In the genomic region with DNA sequence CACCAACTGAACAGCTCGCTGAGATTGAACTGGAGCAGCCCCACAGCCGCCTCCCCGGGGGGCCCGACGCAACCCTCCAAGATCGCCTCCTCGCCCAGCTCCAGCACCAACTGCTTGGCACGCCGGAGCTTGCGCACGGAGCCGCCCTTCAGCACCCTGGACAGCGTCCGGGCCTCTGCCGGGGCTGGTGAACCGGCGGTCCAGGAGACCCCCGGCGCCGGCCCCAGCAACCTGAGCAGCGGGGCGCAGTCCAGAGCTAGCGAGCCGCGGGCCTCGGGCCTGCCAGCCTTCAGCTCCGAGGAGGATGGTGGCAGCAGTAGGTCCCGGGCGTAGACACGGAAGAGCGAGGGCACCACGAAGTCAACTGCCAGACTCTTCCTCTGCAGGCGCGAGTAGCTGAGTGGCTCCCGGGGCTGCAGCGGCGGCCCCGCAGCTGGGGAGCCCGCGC, we compare ENCODE assay signal across 8 cellular contexts. TPM values are rescaled to one million over a fixed set of nuclear protein-coding genes. Genes with fewer than 3 reads are reported as not detected.
DNase-seq lines count a peak whose midpoint lies in the region; ATAC-seq, FAIRE-seq and TF ChIP-seq lines count a peak whose summit lies in the region.

No MANE protein-coding gene starts in this region.

- no peak overlapping the region for H2AFZ ChIP-seq in HepG2 (ENCODE audit: low read length)

- POLR2A ChIA-PET in HepG2 (lab: Yijun Ruan, JAX): no interaction called here

- peaks cover 0 to 12% of the 10 kb centered on the region in 2 experiments; a peak in 3 of 5 replicates for H3K27me3 ChIP-seq in HepG2 (ENCODE audit: control insufficient read depth in 1 of 2, insufficient read depth in 2 of 2, low read length in 2 of 2)

- H3K9me3 Mint-ChIP-seq in CD14-positive monocyte: peaks cover 0 to 18% (median 10%) of the 10 kb centered on the region in 7 donors

- TF ChIP-seq RAD21 in HepG2 (CRISPR knock-in tag; IDR thresholded peaks at IDR 0.05): no peak

- BruUV-seq in HepG2 (replicated peaks; lab: Mats Ljungman, UMichigan): no TSS peak

- no peaks in the 10 kb centered on the region for H3K79me2 ChIP-seq in HepG2 (ENCODE audit: insufficient read depth, low read length)

- intact Hi-C loops in HepG2 (cut with micrococcal nuclease; ENCODE audit: unreplicated experiment): no loop called here
- intact Hi-C loops in CD14-positive monocyte (cut with micrococcal nuclease): loop anchor here in 1 of 2 donors (10.0 kb wide), 1 partner anchor 155 kb away; no protein-coding TSS in a partner anchor

- TF ChIP-seq POLR2A in HepG2 (IDR thresholded peaks at IDR 0.05; ENCODE audit: insufficient read depth in 1 of 2, low read depth in 2 of 2, low read length in 2 of 2): no peak

- H3K4me3 ChIP-seq in HepG2 (replicated peaks in 1 of 3; ENCODE audit: insufficient read depth in 1 of 3, low read depth in 2 of 3, low read length in 3 of 3): no peak overlapping the region

- WGBS in HepG2 (ENCODE audit: low lambda C conversion rate): 18% methylated on average over 10 of the region's 40 CpGs

- H3K36me3 ChIP-seq in HepG2 (replicated peaks in 1 of 2; ENCODE audit: control insufficient read depth in 1 of 2, insufficient read depth in 2 of 2, low read length in 2 of 2): no peaks in the 10 kb centered on the region

- peak; percentile 12 for DNase-seq in GM19238 (ENCODE audit: insufficient read length, low spot score)
- peak in 4 of 5 donors; percentile 14 to 32 (median 24) for DNase-seq in T-helper 1 cell
- DNase-seq in central memory CD4-positive, alpha-beta T cell: peak; percentile 17
- no peak for DNase-seq in HepG2 (ENCODE audit: low spot score)
- DNase-seq in stimulated activated CD8-positive, alpha-beta memory T cell treated with anti-CD3 and anti-CD28 coated beads, Interleukin-2, amount 100 ng/mL, for 48 hours (ENCODE audit: low read depth in 2 of 2): peak; percentile 30 to 36
- no peak for DNase-seq in NOMO-1 treated with DMSO at 0.1 percent for 48 hours (lab: John Stamatoyannopoulos, UW; ENCODE audit: unreplicated experiment)
- DNase-seq in CD14-positive monocyte (ENCODE audit: low spot score): no peak

- no peak overlapping the region for H3K4me2 ChIP-seq in HepG2 (ENCODE audit: low read depth, low read length)

- ATAC-seq in HepG2 (peak; percentile 56), HG03025 (IDR thresholded peaks at IDR 0.05; ENCODE audit: low FRiP score, unreplicated experiment) (no peak)

- H3K27ac Mint-ChIP-seq in CD14-positive monocyte: no peak overlapping the region

- H3K9ac ChIP-seq in HepG2 (ENCODE audit: insufficient read depth, low read depth, low read length): no peak overlapping the region

- no peaks in the 10 kb centered on the region for H3K9me3 ChIP-seq in HepG2 (ENCODE audit: low read length)

- H4K20me1 ChIP-seq in HepG2 (ENCODE audit: insufficient read depth, low read length): no peaks in the 10 kb centered on the region

- H3K4me1 Mint-ChIP-seq in CD14-positive monocyte: peaks cover 11% of the 10 kb centered on the region

- FAIRE-seq in HepG2 (lab: Jason Lieb, UNC): no peak

- TF ChIP-seq EP300 in HepG2 (IDR thresholded peaks at IDR 0.05; ENCODE audit: low read depth in 2 of 2, low read length in 2 of 2) (no peak), HepG2 (CRISPR knock-in tag; IDR thresholded peaks at IDR 0.05; ENCODE audit: borderline replicate concordance) (no peak)

- CTCF ChIA-PET in HepG2 (lab: Yijun Ruan, JAX; ENCODE audit: low intra/inter-chr PET ratio, low total read pairs): no interaction called here

- H3K4me1 ChIP-seq in HepG2 (ENCODE audit: insufficient read depth, low read length): no peaks in the 10 kb centered on the region

- H3K4me3 Mint-ChIP-seq in CD14-positive monocyte: peak overlapping the region in 1 of 2 donors; percentile 78

- H3K27me3 Mint-ChIP-seq in CD14-positive monocyte (ENCODE audit: low read depth in 3 of 3): peaks cover 35 to 55% (median 36%) of the 10 kb centered on the region in 3 donors

- no peak overlapping the region for H3K27ac ChIP-seq in HepG2 (ENCODE audit: extremely low read length, insufficient read depth, low read length)

- in situ Hi-C loops in HepG2 (cut with HindIII; ENCODE audit: extremely low pct_ligation_motif_present, low pct_unique_long_range_greater_than_20kb): loop anchor here (5.0 kb wide), 2 partner anchors 107 to 152 kb away; no protein-coding TSS in a partner anchor

- peaks cover 0 to 4% of the 10 kb centered on the region in 2 donors for H3K36me3 Mint-ChIP-seq in CD14-positive monocyte

- TF ChIP-seq CTCF in HepG2 (CRISPR knock-in tag; IDR thresholded peaks at IDR 0.05): no peak
- no peak for TF ChIP-seq CTCF in CD14-positive monocyte (IDR thresholded peaks at IDR 0.05)

TF ChIP-seq in HepG2, 621 proteins besides CTCF, POLR2A, EP300 and RAD21 (continues in another document):
- TF ChIP-seq RARA (CRISPR knock-in tag; IDR thresholded peaks at IDR 0.05) (no peak), DMAP1 (CRISPR knock-in tag; IDR thresholded peaks at IDR 0.05) (no peak), ZNF12 (CRISPR knock-in tag; IDR thresholded peaks at IDR 0.05) (no peak), ZNF138 (CRISPR knock-in tag; IDR thresholded peaks at IDR 0.05; ENCODE audit: low read depth) (peak; percentile 37; the same call in 1 of the 2 replicates), GATAD2A (CRISPR knock-in tag; IDR thresholded peaks at IDR 0.05) (no peak), CENPX (CRISPR knock-in tag; IDR thresholded peaks at IDR 0.05) (no peak), ZNF160 (CRISPR knock-in tag; IDR thresholded peaks at IDR 0.05) (no peak)
- TF ChIP-seq, protein P1, sequence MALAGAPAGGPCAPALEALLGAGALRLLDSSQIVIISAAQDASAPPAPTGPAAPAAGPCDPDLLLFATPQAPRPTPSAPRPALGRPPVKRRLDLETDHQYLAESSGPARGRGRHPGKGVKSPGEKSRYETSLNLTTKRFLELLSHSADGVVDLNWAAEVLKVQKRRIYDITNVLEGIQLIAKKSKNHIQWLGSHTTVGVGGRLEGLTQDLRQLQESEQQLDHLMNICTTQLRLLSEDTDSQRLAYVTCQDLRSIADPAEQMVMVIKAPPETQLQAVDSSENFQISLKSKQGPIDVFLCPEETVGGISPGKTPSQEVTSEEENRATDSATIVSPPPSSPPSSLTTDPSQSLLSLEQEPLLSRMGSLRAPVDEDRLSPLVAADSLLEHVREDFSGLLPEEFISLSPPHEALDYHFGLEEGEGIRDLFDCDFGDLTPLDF (CRISPR knock-in tag; IDR thresholded peaks at IDR 0.05): no peak
- TF ChIP-seq, protein P2, sequence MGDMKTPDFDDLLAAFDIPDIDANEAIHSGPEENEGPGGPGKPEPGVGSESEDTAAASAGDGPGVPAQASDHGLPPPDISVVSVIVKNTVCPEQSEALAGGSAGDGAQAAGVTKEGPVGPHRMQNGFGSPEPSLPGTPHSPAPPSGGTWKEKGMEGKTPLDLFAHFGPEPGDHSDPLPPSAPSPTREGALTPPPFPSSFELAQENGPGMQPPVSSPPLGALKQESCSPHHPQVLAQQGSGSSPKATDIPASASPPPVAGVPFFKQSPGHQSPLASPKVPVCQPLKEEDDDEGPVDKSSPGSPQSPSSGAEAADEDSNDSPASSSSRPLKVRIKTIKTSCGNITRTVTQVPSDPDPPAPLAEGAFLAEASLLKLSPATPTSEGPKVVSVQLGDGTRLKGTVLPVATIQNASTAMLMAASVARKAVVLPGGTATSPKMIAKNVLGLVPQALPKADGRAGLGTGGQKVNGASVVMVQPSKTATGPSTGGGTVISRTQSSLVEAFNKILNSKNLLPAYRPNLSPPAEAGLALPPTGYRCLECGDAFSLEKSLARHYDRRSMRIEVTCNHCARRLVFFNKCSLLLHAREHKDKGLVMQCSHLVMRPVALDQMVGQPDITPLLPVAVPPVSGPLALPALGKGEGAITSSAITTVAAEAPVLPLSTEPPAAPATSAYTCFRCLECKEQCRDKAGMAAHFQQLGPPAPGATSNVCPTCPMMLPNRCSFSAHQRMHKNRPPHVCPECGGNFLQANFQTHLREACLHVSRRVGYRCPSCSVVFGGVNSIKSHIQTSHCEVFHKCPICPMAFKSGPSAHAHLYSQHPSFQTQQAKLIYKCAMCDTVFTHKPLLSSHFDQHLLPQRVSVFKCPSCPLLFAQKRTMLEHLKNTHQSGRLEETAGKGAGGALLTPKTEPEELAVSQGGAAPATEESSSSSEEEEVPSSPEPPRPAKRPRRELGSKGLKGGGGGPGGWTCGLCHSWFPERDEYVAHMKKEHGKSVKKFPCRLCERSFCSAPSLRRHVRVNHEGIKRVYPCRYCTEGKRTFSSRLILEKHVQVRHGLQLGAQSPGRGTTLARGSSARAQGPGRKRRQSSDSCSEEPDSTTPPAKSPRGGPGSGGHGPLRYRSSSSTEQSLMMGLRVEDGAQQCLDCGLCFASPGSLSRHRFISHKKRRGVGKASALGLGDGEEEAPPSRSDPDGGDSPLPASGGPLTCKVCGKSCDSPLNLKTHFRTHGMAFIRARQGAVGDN (CRISPR knock-in tag; IDR thresholded peaks at IDR 0.05): peak; percentile 35; the same call in 1 of the 2 replicates

RNA-seq across cellular contexts. Expression of a gene that starts 1.2 kb away (rescaled TPM):
- not detected in 2 replicates for total RNA-seq in HepG2 (2016; rRNA removed; fragmentation: Illumina TruSeq; extraction: Trizol)
- total RNA-seq in HepG2 (2016; cell fraction: cytosol; rRNA removed; fragmentation: Illumina TruSeq; extraction: Trizol; ENCODE audit: low read depth): not detected in 2 replicates
- total RNA-seq in HepG2 (2016; cell fraction: insoluble cytoplasmic fraction; rRNA removed; fragmentation: Illumina TruSeq; extraction: Trizol): not detected in 2 replicates
- not detected in 2 replicates for total RNA-seq in HepG2 (2016; cell fraction: membrane; rRNA removed; fragmentation: Illumina TruSeq; extraction: Trizol)
- total RNA-seq in HepG2 (2016; cell fraction: nucleus; rRNA removed; fragmentation: Illumina TruSeq; extraction: Trizol): not detected in 2 replicates
- polyA plus RNA-seq in HepG2 (2011; rRNA removed) (not detected in 2 replicates), CD14-positive monocyte (not detected)
- not detected in 2 replicates for polyA plus RNA-seq in HepG2 (2011; cell fraction: cytosol; rRNA removed)
- not detected in 2 replicates for polyA plus RNA-seq in HepG2 (2011; cell fraction: nucleus; rRNA removed)
- polyA plus RNA-seq in HepG2 (2012): not detected in 2 replicates
- polyA plus RNA-seq in HepG2 (2016; cell fraction: cytosol; fragmentation: Illumina TruSeq; extraction: Trizol; ENCODE audit: low read depth): not detected in 2 replicates
- polyA plus RNA-seq in HepG2 (2016; cell fraction: insoluble cytoplasmic fraction; fragmentation: Illumina TruSeq; extraction: Trizol; ENCODE audit: low read depth): not detected in 2 replicates
- polyA plus RNA-seq in HepG2 (2016; cell fraction: membrane; fragmentation: Illumina TruSeq; extraction: Trizol; ENCODE audit: low read depth): not detected in 2 replicates
- not detected in 2 replicates for polyA plus RNA-seq in HepG2 (2016; cell fraction: nucleus; fragmentation: Illumina TruSeq; extraction: Trizol; ENCODE audit: insufficient read depth, low read depth)
- polyA minus RNA-seq in HepG2 (2011; rRNA and poly(A)+ RNA removed; ENCODE audit: low replicate concordance): not detected in 2 replicates
- not detected in 2 replicates for polyA minus RNA-seq in HepG2 (2011; cell fraction: cytosol; rRNA and poly(A)+ RNA removed)
- not detected in 2 replicates for polyA minus RNA-seq in HepG2 (2011; cell fraction: nucleus; rRNA and poly(A)+ RNA removed)

Comparison
In these comparisons a context has a peak if more than half of its experiments do, and no peak if none do; other contexts are left out.
1. DNase-seq: peak in GM19238 (single experiment), T-helper 1 cell (4 of 5), central memory CD4-positive, alpha-beta T cell (single experiment) and stimulated activated CD8-positive, alpha-beta memory T cell treated with anti-CD3 and anti-CD28 coated beads, Interleukin-2, amount 100 ng/mL, for 48 hours (2 of 2); none in HepG2 (single experiment), NOMO-1 treated with DMSO at 0.1 percent for 48 hours (single experiment) and CD14-positive monocyte (single experiment).